Comparison of ENCODE assay signal across 8 cellular contexts in the genomic region with DNA sequence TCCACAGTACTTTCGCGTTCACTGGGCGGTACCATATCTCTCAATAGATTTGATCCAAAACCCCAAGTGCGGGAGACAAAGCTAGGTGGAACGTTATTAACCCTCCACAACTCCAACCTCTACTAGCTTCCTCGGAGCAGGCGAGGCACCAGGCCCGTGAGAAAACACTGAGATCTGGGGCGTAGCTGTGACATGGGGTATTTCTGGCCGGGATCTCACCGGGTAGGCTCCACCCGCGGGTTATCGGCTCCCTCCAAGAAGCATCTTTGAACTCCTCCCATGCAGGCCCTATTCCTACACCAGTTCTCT. TPM values are rescaled to one million over a fixed set of nuclear protein-coding genes. Genes with fewer than 3 reads are reported as not detected.
DNase-seq lines count a peak whose midpoint lies in the region; ATAC-seq and TF ChIP-seq lines count a peak whose summit lies in the region.

No MANE protein-coding gene starts in this region.

- H3K27me3 ChIP-seq in Peyer's patch (no peaks in the 10 kb centered on the region), neural progenitor cell (peaks cover 29% of the 10 kb centered on the region)

- peak overlapping the region; percentile 84 to 92 (median 88) for H3K27ac ChIP-seq in Peyer's patch
- peak overlapping the region; percentile 59 for H3K27ac ChIP-seq in epithelial cell of prostate
- H3K27ac ChIP-seq in neural progenitor cell: no peak overlapping the region

- no peaks in the 10 kb centered on the region for H3K36me3 ChIP-seq in Peyer's patch
- no peaks in the 10 kb centered on the region for H3K36me3 ChIP-seq in neural progenitor cell

- no peaks in the 10 kb centered on the region for H3K9me3 Mint-ChIP-seq in neural progenitor cell

- H3F3A ChIP-seq in neural progenitor cell (ENCODE audit: low read depth): peaks cover 9% of the 10 kb centered on the region

- H4K20me1 ChIP-seq in neural progenitor cell (ENCODE audit: low read depth): no peaks in the 10 kb centered on the region

- no peak for TF ChIP-seq POLR2A in Peyer's patch (IDR thresholded peaks at IDR 0.05)

- DNase-seq in activated CD8-positive, alpha-beta memory T cell treated with anti-CD3 and anti-CD28 coated beads, Interleukin-2, amount 50 U/mL, for 24 hours (ENCODE audit: extremely low read depth): peak; percentile 8
- no peak for DNase-seq in activated CD8-positive, alpha-beta memory T cell treated with anti-CD3 and anti-CD28 coated beads for 24 hours
- DNase-seq in Peyer's patch (no peak), epithelial cell of prostate (ENCODE audit: low read depth, low spot score) (no peak), neural progenitor cell (ENCODE audit: low spot score) (no peak), EL (no peak), islet precursor cell (no peak)

- H2AFZ ChIP-seq in neural progenitor cell (replicated peaks): peak overlapping the region; percentile 81

- peak overlapping the region; percentile 65 for H3K27ac Mint-ChIP-seq in neural progenitor cell

- peak overlapping the region; percentile 97 for H3K4me3 Mint-ChIP-seq in neural progenitor cell

- H3K4me3 ChIP-seq in Peyer's patch (peak overlapping the region; percentile 67 to 99 (median 87)), neural progenitor cell (peak overlapping the region; percentile 93)

- no peaks in the 10 kb centered on the region for H3K9me3 ChIP-seq in Peyer's patch
- H3K9me3 ChIP-seq in neural progenitor cell (ENCODE audit: low read depth): no peaks in the 10 kb centered on the region

- H3K9ac ChIP-seq in neural progenitor cell: no peak overlapping the region

- ATAC-seq in HG02642 (IDR thresholded peaks at IDR 0.05; ENCODE audit: poor library complexity, unreplicated experiment): peak; percentile 67

- H3K4me2 ChIP-seq in neural progenitor cell: peak overlapping the region; percentile 88

- H3K79me2 ChIP-seq in neural progenitor cell (ENCODE audit: low read depth): peaks cover 12% of the 10 kb centered on the region

- H3K4me1 ChIP-seq in Peyer's patch (peaks cover 0 to 27% (median 4%) of the 10 kb centered on the region in 4 donors), neural progenitor cell (peaks cover 4% of the 10 kb centered on the region)

- TF ChIP-seq CTCF in Peyer's patch (IDR thresholded peaks at IDR 0.05) (no peak), neural progenitor cell (IDR thresholded peaks at IDR 0.05) (no peak)

- H3K36me3 Mint-ChIP-seq in neural progenitor cell: no peaks in the 10 kb centered on the region

- peaks cover 14% of the 10 kb centered on the region for H3K4me1 Mint-ChIP-seq in neural progenitor cell

- H3K27me3 Mint-ChIP-seq in neural progenitor cell (ENCODE audit: insufficient read depth, low read depth): peaks cover 4% of the 10 kb centered on the region

RNA-seq across cellular contexts. Expression of a gene that starts 0.3 kb away (rescaled TPM):
- total RNA-seq in Peyer's patch (10 to 100 TPM; 40.0 to 63.0 (median 50.4) TPM), neural progenitor cell (ENCODE audit: low replicate concordance) (33.5 and 43.6 TPM in 2 replicates)

RNA-seq across cellular contexts. Expression of a gene that starts 12.0 kb away (rescaled TPM):
- 1 to 10 TPM; 1.1 to 5.5 (median 3.3) TPM for total RNA-seq in Peyer's patch
- total RNA-seq in neural progenitor cell (ENCODE audit: low replicate concordance): 2.0 and 5.2 TPM in 2 replicates
